In genomic region chr1:76819976-76820375, GRCh38 we compare ENCODE assay signal across 31 cellular contexts. TPM values are rescaled to one million over a fixed set of nuclear protein-coding genes. Genes with fewer than 3 reads are reported as not detected.
"Had no signal": no experiment of that assay in that cellular context is flagged by ENCODE, and none has a peak within 500 bp of the region (broad histone marks: within the 10 kb centered on the region; RNA-seq: fewer than 3 reads in every experiment).

No MANE protein-coding gene starts in this region.

- H3K4me3 ChIP-seq: left lung, lower lobe of right lung, ovary, right atrium auricular region, skin epidermis, suprapubic skin, thoracic aorta, tibial artery, upper lobe of right lung had no signal

- H3K36me3 Mint-ChIP-seq: immature natural killer cell; mesothelial cell of epicardium; naive B cell; natural killer cell; stimulated activated naive B cell treated with anti-CD40 and anti-IgM and Interleukin-4, amounts not matched to agents 10 μg/mL and 1 μg/mL and 100 μg/mL, for 72 hours had no signal

- FAIRE-seq: islet of Langerhans, kidney, urothelium cell line had no signal

- H3K9me3 Mint-ChIP-seq: mesothelial cell of epicardium; nephron progenitor cell; stimulated activated naive B cell treated with anti-CD40 and anti-IgM and Interleukin-4, amounts not matched to agents 10 μg/mL and 1 μg/mL and 100 μg/mL, for 72 hours; stimulated activated naive CD8-positive, alpha-beta T cell treated with anti-CD3 and anti-CD28 coated beads, Interleukin-15, Interleukin-2, amounts not matched to agents 100 ng/mL and 50 ng/mL, for 24 hours had no signal

- H3K4me1 Mint-ChIP-seq: immature natural killer cell; naive B cell; natural killer cell; nephron progenitor cell; stimulated activated naive B cell treated with anti-CD40 and anti-IgM and Interleukin-4, amounts not matched to agents 10 μg/mL and 1 μg/mL and 100 μg/mL, for 72 hours had no signal

- H3K36me3 ChIP-seq: left lung, lower lobe of right lung, ovary, right atrium auricular region, suprapubic skin, thoracic aorta, tibial artery, upper lobe of right lung had no signal

- H3K4me1 ChIP-seq: left lung, lower lobe of right lung, right atrium auricular region, suprapubic skin, tibial artery, upper lobe of right lung had no signal

- H3K27me3 ChIP-seq: left lung, ovary, suprapubic skin, tibial artery, upper lobe of right lung had no signal

- H3K4me3 Mint-ChIP-seq: immature natural killer cell; mesothelial cell of epicardium; naive B cell; natural killer cell; nephron progenitor cell; stimulated activated naive B cell treated with anti-CD40 and anti-IgM and Interleukin-4, amounts not matched to agents 10 μg/mL and 1 μg/mL and 100 μg/mL, for 72 hours; stimulated activated naive CD8-positive, alpha-beta T cell treated with anti-CD3 and anti-CD28 coated beads, Interleukin-15, Interleukin-2, amounts not matched to agents 100 ng/mL and 50 ng/mL, for 24 hours had no signal

- DNase-seq: hypothalamus; immature natural killer cell; kidney; left colon; left lung; lower lobe of right lung; mesendoderm; naive B cell; natural killer cell; nephron progenitor cell; ovary; stimulated activated CD4-positive, alpha-beta T cell treated with anti-CD3 and anti-CD28 coated beads, Interleukin-12 subunit alpha, Interleukin-12 subunit beta, amount 100 ng/mL, for 4 hours; stimulated activated CD4-positive, alpha-beta T cell treated with anti-CD3 and anti-CD28 coated beads, Interleukin-15, amount 100 ng/mL, for 24 hours; stimulated activated CD4-positive, alpha-beta T cell treated with anti-CD3 and anti-CD28 coated beads, Interleukin-2, amount 100 ng/mL, for 24 hours; stimulated activated CD4-positive, alpha-beta T cell treated with anti-CD3 and anti-CD28 coated beads, Interleukin-4, amount 100 ng/mL, for 1 hour; stimulated activated naive B cell treated with anti-CD40 and anti-IgM and Interleukin-4, amounts not matched to agents 10 μg/mL and 1 μg/mL and 100 μg/mL, for 72 hours; tibial artery; trophoblast cell; upper lobe of right lung had no signal

- H3K27ac Mint-ChIP-seq: immature natural killer cell; mesothelial cell of epicardium; naive B cell; natural killer cell; nephron progenitor cell; progenitor cell of endocrine pancreas; stimulated activated naive B cell treated with anti-CD40 and anti-IgM and Interleukin-4, amounts not matched to agents 10 μg/mL and 1 μg/mL and 100 μg/mL, for 72 hours; stimulated activated naive CD8-positive, alpha-beta T cell treated with anti-CD3 and anti-CD28 coated beads, Interleukin-15, Interleukin-2, amounts not matched to agents 100 ng/mL and 50 ng/mL, for 24 hours had no signal

- H3K27ac ChIP-seq: left lung, lower lobe of right lung, ovary, right atrium auricular region, skin epidermis, suprapubic skin, thoracic aorta, tibial artery, upper lobe of right lung had no signal

- H3K9me3 ChIP-seq: left lung, lower lobe of right lung, ovary, right atrium auricular region, suprapubic skin, thoracic aorta, tibial artery, upper lobe of right lung had no signal

RNA-seq across cellular contexts. Expression of gene ST6GALNAC5, which starts 47.3 kb away (rescaled TPM):
- total RNA-seq: mononuclear cell, natural killer cell, pulmonary artery endothelial cell, subcutaneous adipose tissue had no signal
